8 cellular contexts compared by ENCODE assay signal in genomic region chr4:113094802-113095201, GRCh38. TPM values are rescaled to one million over a fixed set of nuclear protein-coding genes. Genes with fewer than 3 reads are reported as not detected.
A peak's percentile ranks its signal among the peaks of the same experiment; 100 is the strongest.
DNase-seq lines count a peak whose midpoint lies in the region; ATAC-seq, FAIRE-seq and TF ChIP-seq lines count a peak whose summit lies in the region.

No MANE protein-coding gene starts in this region.

- ATAC-seq in foreskin keratinocyte (peak; percentile 51), HG02852 (IDR thresholded peaks at IDR 0.05; ENCODE audit: unreplicated experiment) (no peak), GM21390 (IDR thresholded peaks at IDR 0.05; ENCODE audit: unreplicated experiment) (no peak)

- FAIRE-seq in RCC 7860 (lab: Jason Lieb, UNC): peak; percentile 18

- H3K4me1 ChIP-seq in foreskin keratinocyte: no peaks in the 10 kb centered on the region

- TF ChIP-seq CTCF in GM20000 (IDR thresholded peaks at IDR 0.05; ENCODE audit: extremely low read depth, missing control alignments) (peak; percentile 57), foreskin keratinocyte (conservative IDR thresholded peaks at IDR 0.05) (peak; percentile 69)

- DNase-seq in AG08396 (ENCODE audit: low spot score): peak; percentile 8
- peak; percentile 17 for DNase-seq in GM20000 (ENCODE audit: low spot score)
- DNase-seq in RCC 7860 (ENCODE audit: low spot score): no peak
- DNase-seq in foreskin keratinocyte: peak in 1 of 2 donors; percentile 19
- no peak for DNase-seq in germinal center (ENCODE audit: low spot score)
- DNase-seq in amniotic stem cell (lab: John Stamatoyannopoulos, UW): no peak

- H3K27ac ChIP-seq in foreskin keratinocyte: no peak overlapping the region

- H3K27me3 ChIP-seq in foreskin keratinocyte: peaks cover 18% of the 10 kb centered on the region

RNA-seq across cellular contexts. Expression of gene ANK2, which starts 45.3 kb away (rescaled TPM):
- total RNA-seq in foreskin keratinocyte: 0.60 and 1.2 TPM in 2 replicates
- 0.11 and 0.13 TPM in 2 replicates for polyA plus RNA-seq in foreskin keratinocyte

Comparison
In these comparisons a context has a peak if more than half of its experiments do, and no peak if none do; other contexts are left out.
1. DNase-seq: peak in AG08396 (single experiment) and GM20000 (single experiment); none in RCC 7860 (single experiment), germinal center (single experiment) and amniotic stem cell (single experiment).